11 cellular contexts compared by ENCODE assay signal in genomic region chr12:117125275-117125613, GRCh38. TPM values are rescaled to one million over a fixed set of nuclear protein-coding genes. Genes with fewer than 3 reads are reported as not detected.
A peak's percentile ranks its signal among the peaks of the same experiment; 100 is the strongest.
DNase-seq lines count a peak whose midpoint lies in the region; ATAC-seq and TF ChIP-seq lines count a peak whose summit lies in the region.
"Had no signal": no experiment of that assay in that cellular context is flagged by ENCODE, and none has a peak within 500 bp of the region (broad histone marks: within the 10 kb centered on the region; RNA-seq: fewer than 3 reads in every experiment).

No MANE protein-coding gene starts in this region.

- H3K4me2 ChIP-seq in osteoblast (ENCODE audit: insufficient read depth, low read length): no peak overlapping the region

- H3K27ac ChIP-seq in RWPE2 (ENCODE audit: poor library complexity, severe bottlenecking) (no peak overlapping the region), osteoblast (ENCODE audit: low read depth, low read length) (no peak overlapping the region)

- no peak overlapping the region for H3K27ac Mint-ChIP-seq in activated CD8-positive, alpha-beta memory T cell treated with anti-CD3 and anti-CD28 coated beads, Interleukin-2, amount 10 ng/mL, durations not matched to agents 7 days and 5 days
- H3K27ac Mint-ChIP-seq: H9 had no signal

- H3K36me3 Mint-ChIP-seq in activated CD8-positive, alpha-beta memory T cell treated with anti-CD3 and anti-CD28 coated beads, Interleukin-2, amount 10 ng/mL, durations not matched to agents 7 days and 5 days: no peaks in the 10 kb centered on the region

- ATAC-seq in RWPE2 (ENCODE audit: low read depth) (peak; percentile 26; the same call in 2 of the 3 replicates), GM18867 (IDR thresholded peaks at IDR 0.05; ENCODE audit: unreplicated experiment) (no peak)
- ATAC-seq in activated CD8-positive, alpha-beta memory T cell treated with anti-CD3 and anti-CD28 coated beads, Interleukin-2, amount 10 ng/mL, durations not matched to agents 7 days and 5 days: no peak

- H2AFZ ChIP-seq in osteoblast (ENCODE audit: low read length): no peak overlapping the region

- CTCF ChIA-PET in activated CD8-positive, alpha-beta memory T cell treated with anti-CD3 and anti-CD28 coated beads, Interleukin-2, amount 10 ng/mL, durations not matched to agents 7 days and 5 days (lab: Charles Lee): interaction anchor here (1.4 kb wide), 1 partner anchor 99 kb away, joined by 4 read pairs; no protein-coding TSS in a partner anchor

- no peaks in the 10 kb centered on the region for H3K27me3 Mint-ChIP-seq in activated CD8-positive, alpha-beta memory T cell treated with anti-CD3 and anti-CD28 coated beads, Interleukin-2, amount 10 ng/mL, durations not matched to agents 7 days and 5 days

- DNase-seq in A172 (ENCODE audit: low spot score) (peak; percentile 56), D341Med (ENCODE audit: low spot score) (peak; percentile 57), RWPE2 (ENCODE audit: low spot score) (no peak), fibroblast of villous mesenchyme (ENCODE audit: low read depth) (peak; percentile 73), osteoblast (ENCODE audit: insufficient read length, low spot score, missing footprints) (no peak)
- no peak for DNase-seq in activated CD8-positive, alpha-beta memory T cell treated with anti-CD3 and anti-CD28 coated beads, Interleukin-2, amount 10 ng/mL, durations not matched to agents 7 days and 5 days
- DNase-seq in stimulated activated naive CD4-positive, alpha-beta T cell treated with Interleukin-2 at 50 U/mL for 16 hours (lab: John Stamatoyannopoulos, UW): no peak
- DNase-seq: COR-L47, H9, NCI-H1930 had no signal

- H3K4me1 ChIP-seq in RWPE2 (ENCODE audit: insufficient read depth, poor library complexity, severe bottlenecking) (peaks cover under 1% of the 10 kb centered on the region), osteoblast (ENCODE audit: insufficient read depth, low read length) (no peaks in the 10 kb centered on the region)

- H3K9me3 ChIP-seq in RWPE2 (ENCODE audit: severe bottlenecking): no peaks in the 10 kb centered on the region
- no peaks in the 10 kb centered on the region for H3K9me3 ChIP-seq in osteoblast (ENCODE audit: low read depth, low read length)

- H3K27me3 ChIP-seq in RWPE2 (ENCODE audit: insufficient read depth, poor library complexity, severe bottlenecking) (no peaks in the 10 kb centered on the region), osteoblast (ENCODE audit: insufficient read depth, low read length) (no peaks in the 10 kb centered on the region)

- no peaks in the 10 kb centered on the region for H4K20me1 ChIP-seq in osteoblast (ENCODE audit: insufficient read depth, low read length)

- H3K36me3 ChIP-seq in RWPE2 (ENCODE audit: low read depth) (no peaks in the 10 kb centered on the region), osteoblast (ENCODE audit: insufficient read depth, low read length) (no peaks in the 10 kb centered on the region)

- peaks cover 8% of the 10 kb centered on the region for H3K9me3 Mint-ChIP-seq in activated CD8-positive, alpha-beta memory T cell treated with anti-CD3 and anti-CD28 coated beads, Interleukin-2, amount 10 ng/mL, durations not matched to agents 7 days and 5 days (ENCODE audit: low read depth)

- H3K4me3 ChIP-seq in RWPE2 (ENCODE audit: severe bottlenecking) (no peak overlapping the region), fibroblast of villous mesenchyme (ENCODE audit: low read depth, low read length) (no peak overlapping the region), osteoblast (ENCODE audit: insufficient read depth, low read length) (no peak overlapping the region)

- H3K4me1 Mint-ChIP-seq in activated CD8-positive, alpha-beta memory T cell treated with anti-CD3 and anti-CD28 coated beads, Interleukin-2, amount 10 ng/mL, durations not matched to agents 7 days and 5 days: no peaks in the 10 kb centered on the region

- TF ChIP-seq CTCF in RWPE2 (IDR thresholded peaks at IDR 0.05; ENCODE audit: poor library complexity, severe bottlenecking) (no peak), fibroblast of villous mesenchyme (IDR thresholded peaks at IDR 0.05; ENCODE audit: insufficient read depth, low read depth, low read length) (no peak), osteoblast (IDR thresholded peaks at IDR 0.05; ENCODE audit: extremely low read depth, low read depth, low read length) (no peak)

- no peak overlapping the region for H3K4me3 Mint-ChIP-seq in activated CD8-positive, alpha-beta memory T cell treated with anti-CD3 and anti-CD28 coated beads, Interleukin-2, amount 10 ng/mL, durations not matched to agents 7 days and 5 days
- H3K4me3 Mint-ChIP-seq: H9 had no signal

- no peaks in the 10 kb centered on the region for H3K79me2 ChIP-seq in osteoblast (ENCODE audit: insufficient read depth, low read length)

RNA-seq across cellular contexts. Expression of gene TESC, which starts 26.0 kb away (rescaled TPM):
- 5.2 and 7.0 TPM in 2 replicates for total RNA-seq in A172 (2014; rRNA removed; shearing (Covaris generic))
- total RNA-seq in fibroblast of villous mesenchyme (not detected in 2 replicates), osteoblast (not detected in 2 replicates)
- 10 to 100 TPM; 72.7 to 83.8 TPM for total RNA-seq in activated CD8-positive, alpha-beta memory T cell treated with anti-CD3 and anti-CD28 coated beads, Interleukin-2, amount 10 ng/mL, durations not matched to agents 7 days and 5 days

Comparison
In these comparisons a context has a peak if more than half of its experiments do, and no peak if none do; other contexts are left out.
1. DNase-seq: peak in A172 (single experiment), D341Med (single experiment) and fibroblast of villous mesenchyme (single experiment); none in RWPE2 (single experiment), osteoblast (single experiment), activated CD8-positive, alpha-beta memory T cell treated with anti-CD3 and anti-CD28 coated beads, Interleukin-2, amount 10 ng/mL, durations not matched to agents 7 days and 5 days (single experiment) and stimulated activated naive CD4-positive, alpha-beta T cell treated with Interleukin-2 at 50 U/mL for 16 hours (single experiment).